In the genomic region with DNA sequence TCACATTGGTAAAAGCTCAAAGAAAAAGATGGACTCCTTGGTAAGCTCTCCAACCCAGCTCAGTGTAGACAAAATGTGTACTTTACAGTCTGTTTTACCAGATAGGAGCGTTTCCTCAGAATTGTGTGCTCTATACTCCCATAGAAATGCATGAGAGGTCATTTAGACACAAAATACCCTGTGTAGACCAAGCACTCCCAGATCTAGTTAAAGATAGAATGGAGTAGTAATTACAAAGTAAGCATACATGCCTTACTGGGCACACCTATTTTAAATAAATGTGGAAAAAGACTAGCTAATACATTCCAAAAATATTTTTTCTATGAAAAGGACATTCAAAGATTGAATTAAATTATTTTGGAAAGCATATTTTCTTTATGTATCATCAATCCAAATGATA, we compare ENCODE assay signal across 33 cellular contexts.
"Had no signal": no experiment of that assay in that cellular context is flagged by ENCODE, and none has a peak within 500 bp of the region (broad histone marks: within the 10 kb centered on the region; RNA-seq: fewer than 3 reads in every experiment).

No MANE protein-coding gene starts in this region.

- H3K36me3 ChIP-seq: adrenal gland, brain microvascular endothelial cell, SJCRH30, WERI-Rb-1 had no signal

- H3K27me3 ChIP-seq: adrenal gland, brain microvascular endothelial cell, SJCRH30 had no signal

- ATAC-seq: activated CD8-positive, alpha-beta memory T cell treated with anti-CD3 and anti-CD28 coated beads, Interleukin-2, amount 10 ng/mL, durations not matched to agents 7 days and 5 days; activated T-cell treated with anti-CD3 and anti-CD28 coated beads, Interleukin-2, amount 50 U/mL, for 72 hours; activated T-helper 17 cell treated with anti-CD3 and anti-CD28 coated beads, Interleukin-2, amount 50 U/mL, for 72 hours; T-cell had no signal

- DNase-seq: activated CD4-positive, alpha-beta memory T cell treated with anti-CD3 and anti-CD28 coated beads, Interleukin-2, amount 10 ng/mL, durations not matched to agents 7 days and 5 days; activated CD4-positive, alpha-beta T cell treated with anti-CD3 and anti-CD28 coated beads for 1 hour; activated CD4-positive, alpha-beta T cell treated with anti-CD3 and anti-CD28 coated beads for 48 hours; activated CD4-positive, CD25-positive, alpha-beta regulatory T cell; activated CD8-positive, alpha-beta memory T cell treated with anti-CD3 and anti-CD28 coated beads for 24 hours; activated CD8-positive, alpha-beta memory T cell treated with anti-CD3 and anti-CD28 coated beads, Interleukin-2, amount 10 ng/mL, durations not matched to agents 7 days and 5 days; activated CD8-positive, alpha-beta memory T cell treated with anti-CD3 and anti-CD28 coated beads, Interleukin-2, amount 50 U/mL, for 48 hours; activated effector memory CD4-positive, alpha-beta T cell treated with anti-CD3 and anti-CD28 coated beads, Interleukin-2, amount 50 U/mL, for 16 hours; activated naive CD4-positive, alpha-beta T cell; activated naive CD8-positive, alpha-beta T cell treated with anti-CD3 and anti-CD28 coated beads, Interleukin-2, amount 10 ng/mL, durations not matched to agents 7 days and 5 days; activated T-cell treated with anti-CD3 and anti-CD28 coated beads, Interleukin-2, amount 50 U/mL, for 1 hour; activated T-cell treated with anti-CD3 and anti-CD28 coated beads, Interleukin-2, amount 50 U/mL, for 72 hours; adrenal gland; aorta; brain microvascular endothelial cell; central memory CD4-positive, alpha-beta T cell; NCI-H1048; NCI-H1105 treated with DMSO at 0.1 percent for 48 hours; NCI-H1436; NCI-H187; NCI-H2029 treated with DMSO at 0.1 percent for 48 hours; NCI-H2107; NCI-H2171; NCI-H510A treated with DMSO at 0.1 percent for 48 hours; NCI-H526 treated with DMSO at 0.1 percent for 48 hours; SHP77; SJCRH30; T-cell; T1000; WERI-Rb-1 had no signal

- H3K4me3 ChIP-seq: adrenal gland, SJCRH30, SK-N-MC had no signal

- H3K4me2 ChIP-seq: KMS-11 had no signal

- H3K4me1 ChIP-seq: adrenal gland, SJCRH30 had no signal

- H3K27ac ChIP-seq: adrenal gland, brain microvascular endothelial cell, KMS-11, SJCRH30, SK-N-MC, WERI-Rb-1 had no signal

- H3K9me3 ChIP-seq: adrenal gland, SJCRH30 had no signal

- H3K9ac ChIP-seq: KMS-11 had no signal
